In genomic region chr1:173637236-173638042, GRCh38 we compare ENCODE assay signal across 14 cellular contexts. TPM values are rescaled to one million over a fixed set of nuclear protein-coding genes. Genes with fewer than 3 reads are reported as not detected.
"Had no signal": no experiment of that assay in that cellular context is flagged by ENCODE, and none has a peak within 500 bp of the region (broad histone marks: within the 10 kb centered on the region; RNA-seq: fewer than 3 reads in every experiment).

No MANE protein-coding gene starts in this region.

RNA-seq across cellular contexts. Expression of gene TEX50, which starts 2.3 kb away (rescaled TPM):
- total RNA-seq: activated CD4-positive, alpha-beta memory T cell treated with anti-CD3 and anti-CD28 coated beads for 36 hours; activated naive CD8-positive, alpha-beta T cell treated with anti-CD3 and anti-CD28 coated beads for 36 hours; esophagus mucosa; frontal cortex; kidney; left lobe of liver; lower lobe of right lung; mesothelial cell of epicardium; naive thymus-derived CD8-positive, alpha-beta T cell; pancreas; pulmonary artery endothelial cell; skeletal muscle tissue; tibial nerve; urinary bladder had no signal
- polyA plus RNA-seq: naive thymus-derived CD8-positive, alpha-beta T cell; pancreas; urinary bladder had no signal

RNA-seq across cellular contexts. Expression of gene ANKRD45, which starts 32.2 kb away (rescaled TPM):
- total RNA-seq: activated CD4-positive, alpha-beta memory T cell treated with anti-CD3 and anti-CD28 coated beads for 36 hours; esophagus mucosa; left lobe of liver; naive thymus-derived CD8-positive, alpha-beta T cell; skeletal muscle tissue had no signal
- polyA plus RNA-seq: naive thymus-derived CD8-positive, alpha-beta T cell had no signal

RNA-seq across cellular contexts. Expression of gene SLC9C2, which starts 34.6 kb away (rescaled TPM):
- total RNA-seq: activated CD4-positive, alpha-beta memory T cell treated with anti-CD3 and anti-CD28 coated beads for 36 hours; activated naive CD8-positive, alpha-beta T cell treated with anti-CD3 and anti-CD28 coated beads for 36 hours; left lobe of liver; naive thymus-derived CD8-positive, alpha-beta T cell; pulmonary artery endothelial cell; urinary bladder had no signal
- polyA plus RNA-seq: naive thymus-derived CD8-positive, alpha-beta T cell; urinary bladder had no signal
